ENCODE assay signal across 17 cellular contexts in genomic region chr15:93709708-93710107, GRCh38.
A peak's percentile ranks its signal among the peaks of the same experiment; 100 is the strongest.
DNase-seq lines count a peak whose midpoint lies in the region; ATAC-seq and TF ChIP-seq lines count a peak whose summit lies in the region.
"Had no signal": no experiment of that assay in that cellular context is flagged by ENCODE, and none has a peak within 500 bp of the region (broad histone marks: within the 10 kb centered on the region; RNA-seq: fewer than 3 reads in every experiment).

No MANE protein-coding gene starts in this region.

- no peak overlapping the region for H4K8ac ChIP-seq in neuronal stem cell (ENCODE audit: low read depth, low read length)

- H2AK5ac ChIP-seq in neuronal stem cell (ENCODE audit: low read depth, low read length), result no peak overlapping the region

- no peaks in the 10 kb centered on the region for H3K27me3 ChIP-seq in RWPE2 (ENCODE audit: insufficient read depth, poor library complexity, severe bottlenecking)
- H3K27me3 ChIP-seq in prostate gland (replicated peaks; ENCODE audit: insufficient read depth), result no peaks in the 10 kb centered on the region
- no peaks in the 10 kb centered on the region for H3K27me3 ChIP-seq in neuronal stem cell (ENCODE audit: control insufficient read depth in 3 of 3, insufficient read depth in 3 of 3, low read depth in 1 of 3, low read length in 3 of 3)
- H3K27me3 ChIP-seq: BE2C had no signal

- 44% methylated on average over 1 of the region's 1 CpG for WGBS in prostate gland
- WGBS in neuronal stem cell (ENCODE audit: extremely low coverage in 2 of 2, insufficient read length in 2 of 2, insufficient replicate concordance in 1 of 2), 2 donors, result no CpG with 5 or more reads among the region's 1 CpG

- H3K4me3 ChIP-seq in RWPE2 (ENCODE audit: severe bottlenecking) (no peak overlapping the region), prostate gland (no peak overlapping the region), neuronal stem cell (ENCODE audit: low read length in 2 of 2) (no peak overlapping the region)
- H3K4me3 ChIP-seq: GM12878 had no signal

- intact Hi-C loops in prostate gland (cut with DNase I), result no loop called here

- no peak for TF ChIP-seq POLR2A in prostate gland (IDR thresholded peaks at IDR 0.05)

- H3K9ac ChIP-seq in neuronal stem cell (ENCODE audit: low read depth, low read length, poor library complexity), result no peak overlapping the region

- DNase-seq in HPDE6-E6E7 (ENCODE audit: extremely low spot score) (peak; percentile 49), RWPE2 (ENCODE audit: low spot score) (no peak), epithelial cell of prostate (ENCODE audit: low read depth, low spot score) (peak; percentile 78), prostate gland (ENCODE audit: low spot score) (peak; percentile 57), kidney tubule cell (ENCODE audit: low spot score) (no peak), neuronal stem cell (ENCODE audit: low spot score) (no peak)
- DNase-seq: BE2C; C1 segment of cervical spinal cord; CD4-positive, CD25-positive, alpha-beta regulatory T cell; CD8-positive, alpha-beta memory T cell; COR-L47; DMS 273 treated with DMSO at 0.1 percent for 48 hours; DMS53; DND-41; EL; H9 had no signal

- H3K36me3 ChIP-seq in RWPE2 (ENCODE audit: low read depth), result no peaks in the 10 kb centered on the region
- no peaks in the 10 kb centered on the region for H3K36me3 ChIP-seq in prostate gland
- H3K36me3 ChIP-seq in neuronal stem cell (replicated peaks in 1 of 2; ENCODE audit: control insufficient read depth in 2 of 2, insufficient read depth in 2 of 2, low read length in 2 of 2), result no peaks in the 10 kb centered on the region
- H3K36me3 ChIP-seq: BE2C had no signal

- no peak overlapping the region for H2BK15ac ChIP-seq in neuronal stem cell (ENCODE audit: low read length)

- H2BK5ac ChIP-seq in neuronal stem cell (ENCODE audit: low read length), result no peak overlapping the region

- H2BK12ac ChIP-seq in neuronal stem cell (ENCODE audit: low read length), result no peak overlapping the region

- H3K9me3 ChIP-seq in RWPE2 (ENCODE audit: severe bottlenecking), result no peaks in the 10 kb centered on the region
- no peaks in the 10 kb centered on the region for H3K9me3 ChIP-seq in prostate gland
- no peaks in the 10 kb centered on the region for H3K9me3 ChIP-seq in neuronal stem cell (replicated peaks in 1 of 2; ENCODE audit: control insufficient read depth in 2 of 2, insufficient read depth in 1 of 2, low read depth in 1 of 2, low read length in 2 of 2)
- H3K9me3 ChIP-seq: BE2C had no signal

- H3K18ac ChIP-seq in neuronal stem cell (ENCODE audit: low read length), result no peak overlapping the region

- no peak overlapping the region for H2AFZ ChIP-seq in neuronal stem cell (ENCODE audit: low read length)

- H3K79me1 ChIP-seq in neuronal stem cell (ENCODE audit: low read depth, low read length), result no peaks in the 10 kb centered on the region

- no peak overlapping the region for H2BK120ac ChIP-seq in neuronal stem cell (ENCODE audit: low read depth, low read length)

- H3K4ac ChIP-seq in neuronal stem cell (ENCODE audit: low read length), result no peak overlapping the region

- no peak overlapping the region for H3K23ac ChIP-seq in neuronal stem cell (ENCODE audit: low read depth, low read length, poor library complexity)

- peaks cover 27% of the 10 kb centered on the region for H3K4me1 ChIP-seq in RWPE2 (ENCODE audit: insufficient read depth, poor library complexity, severe bottlenecking)
- no peaks in the 10 kb centered on the region for H3K4me1 ChIP-seq in prostate gland (replicated peaks)
- no peaks in the 10 kb centered on the region for H3K4me1 ChIP-seq in neuronal stem cell (ENCODE audit: control insufficient read depth in 2 of 2, insufficient read depth in 1 of 2, low read depth in 1 of 2, low read length in 2 of 2)
- H3K4me1 ChIP-seq: BE2C had no signal

- peak; percentile 95 for ATAC-seq in RWPE2 (ENCODE audit: low read depth)
- ATAC-seq: GM12878 had no signal

- no peak overlapping the region for H3K14ac ChIP-seq in neuronal stem cell (ENCODE audit: low read length)

- TF ChIP-seq CTCF in RWPE2 (IDR thresholded peaks at IDR 0.05; ENCODE audit: poor library complexity, severe bottlenecking), result no peak
- no peak for TF ChIP-seq CTCF in prostate gland (IDR thresholded peaks at IDR 0.05)

- no peak overlapping the region for H3K4me2 ChIP-seq in neuronal stem cell (ENCODE audit: insufficient read depth, low read length, poor library complexity, severe bottlenecking)

- peak overlapping the region; percentile 59 for H3K27ac ChIP-seq in RWPE2 (ENCODE audit: poor library complexity, severe bottlenecking)
- H3K27ac ChIP-seq in epithelial cell of prostate, result peak overlapping the region; percentile 78
- no peak overlapping the region for H3K27ac ChIP-seq in prostate gland
- H3K27ac ChIP-seq in neuronal stem cell (replicated peaks; ENCODE audit: low read length), result no peak overlapping the region

- H4K91ac ChIP-seq in neuronal stem cell (ENCODE audit: low read depth, low read length, poor library complexity), result no peak overlapping the region

Comparison
In these comparisons a context has a peak if more than half of its experiments do, and no peak if none do; other contexts are left out.
1. DNase-seq: peak in HPDE6-E6E7 (single experiment), epithelial cell of prostate (single experiment) and prostate gland (single experiment); none in RWPE2 (single experiment), kidney tubule cell (single experiment) and neuronal stem cell (single experiment).
2. H3K27ac ChIP-seq: peak in RWPE2 (single experiment) and epithelial cell of prostate (single experiment); none in prostate gland (0 of 2) and neuronal stem cell (single experiment).